ENCODE assay signal across 30 cellular contexts in genomic region chr5:104266161-104266560, GRCh38.
"Had no signal": no experiment of that assay in that cellular context is flagged by ENCODE, and none has a peak within 500 bp of the region (broad histone marks: within the 10 kb centered on the region; RNA-seq: fewer than 3 reads in every experiment).

No MANE protein-coding gene starts in this region.

- H3K9me3 ChIP-seq: adrenal gland, ascending aorta, left lung, pancreas, psoas muscle, testis, transverse colon had no signal

- ATAC-seq: activated CD8-positive, alpha-beta T cell treated with anti-CD3 and anti-CD28 coated beads for 36 hours; activated naive CD4-positive, alpha-beta T cell treated with anti-CD3 and anti-CD28 coated beads, Interleukin-2, amount 50 U/mL, for 72 hours; left lung; pancreas; psoas muscle had no signal

- H3K27me3 Mint-ChIP-seq: activated CD4-positive, alpha-beta T cell treated with anti-CD3 and anti-CD28 coated beads, Interleukin-2, amount 10 ng/mL, durations not matched to agents 7 days and 5 days; activated CD8-positive, alpha-beta T cell treated with anti-CD3 and anti-CD28 coated beads for 36 hours; naive B cell had no signal

- H3K36me3 Mint-ChIP-seq: activated naive CD4-positive, alpha-beta T cell treated with anti-CD3 and anti-CD28 coated beads, Interleukin-2, amount 50 U/mL, for 72 hours; naive B cell had no signal

- DNase-seq: activated CD4-positive, alpha-beta T cell treated with anti-CD3 and anti-CD28 coated beads for 1 hour; activated CD4-positive, alpha-beta T cell treated with anti-CD3 and anti-CD28 coated beads, Interleukin-2, amount 10 ng/mL, durations not matched to agents 7 days and 5 days; activated CD8-positive, alpha-beta T cell treated with anti-CD3 and anti-CD28 coated beads for 36 hours; activated naive CD4-positive, alpha-beta T cell; activated T-cell treated with anti-CD3 and anti-CD28 coated beads, Interleukin-2, amount 50 U/mL, for 48 hours; adrenal gland; brain microvascular endothelial cell; dorsolateral prefrontal cortex; effector memory CD4-positive, alpha-beta T cell; kidney glomerular epithelial cell; left lung; naive B cell; nucleus accumbens; pancreas; psoas muscle; spleen; stimulated activated naive CD4-positive, alpha-beta T cell; SW 1271; T-helper 9 cell; testis; transverse colon; WERI-Rb-1 had no signal

- H3K9me3 Mint-ChIP-seq: neural crest cell; T-helper 1 cell treated with Interleukin-12 subunit alpha and Interleukin-12 subunit beta and Interleukin-4 antibody, amounts not matched to agents 30 μg/mL and 1 μg/mL, for 36 hours had no signal

- H3K27ac ChIP-seq: adrenal gland, ascending aorta, brain microvascular endothelial cell, coronary artery, dorsolateral prefrontal cortex, left lung, pancreas, psoas muscle, spleen, testis, transverse colon, WERI-Rb-1 had no signal

- H3K4me1 Mint-ChIP-seq: activated CD4-positive, alpha-beta T cell treated with anti-CD3 and anti-CD28 coated beads, Interleukin-2, amount 10 ng/mL, durations not matched to agents 7 days and 5 days; naive B cell had no signal

- H3K36me3 ChIP-seq: adrenal gland, ascending aorta, brain microvascular endothelial cell, left lung, pancreas, spleen, transverse colon, WERI-Rb-1 had no signal

- H3K4me3 Mint-ChIP-seq: activated CD4-positive, alpha-beta T cell treated with anti-CD3 and anti-CD28 coated beads, Interleukin-2, amount 10 ng/mL, durations not matched to agents 7 days and 5 days; activated CD8-positive, alpha-beta T cell treated with anti-CD3 and anti-CD28 coated beads for 36 hours; naive B cell; neural crest cell; T-helper 1 cell treated with Interleukin-12 subunit alpha and Interleukin-12 subunit beta and Interleukin-4 antibody, amounts not matched to agents 30 μg/mL and 1 μg/mL, for 36 hours had no signal

- H3K27ac Mint-ChIP-seq: activated CD4-positive, alpha-beta T cell treated with anti-CD3 and anti-CD28 coated beads, Interleukin-2, amount 10 ng/mL, durations not matched to agents 7 days and 5 days; activated CD8-positive, alpha-beta T cell treated with anti-CD3 and anti-CD28 coated beads for 36 hours; activated naive CD4-positive, alpha-beta T cell treated with anti-CD3 and anti-CD28 coated beads, Interleukin-2, amount 50 U/mL, for 72 hours; naive B cell; T-helper 1 cell treated with Interleukin-12 subunit alpha and Interleukin-12 subunit beta and Interleukin-4 antibody, amounts not matched to agents 30 μg/mL and 1 μg/mL, for 36 hours had no signal

- H3K4me3 ChIP-seq: adrenal gland, ascending aorta, coronary artery, dorsolateral prefrontal cortex, left lung, lung, pancreas, psoas muscle, spleen, testis, transverse colon had no signal

- FAIRE-seq: endothelial cell of umbilical vein, TTC549 had no signal
